18 cellular contexts compared by ENCODE assay signal in the genomic region with DNA sequence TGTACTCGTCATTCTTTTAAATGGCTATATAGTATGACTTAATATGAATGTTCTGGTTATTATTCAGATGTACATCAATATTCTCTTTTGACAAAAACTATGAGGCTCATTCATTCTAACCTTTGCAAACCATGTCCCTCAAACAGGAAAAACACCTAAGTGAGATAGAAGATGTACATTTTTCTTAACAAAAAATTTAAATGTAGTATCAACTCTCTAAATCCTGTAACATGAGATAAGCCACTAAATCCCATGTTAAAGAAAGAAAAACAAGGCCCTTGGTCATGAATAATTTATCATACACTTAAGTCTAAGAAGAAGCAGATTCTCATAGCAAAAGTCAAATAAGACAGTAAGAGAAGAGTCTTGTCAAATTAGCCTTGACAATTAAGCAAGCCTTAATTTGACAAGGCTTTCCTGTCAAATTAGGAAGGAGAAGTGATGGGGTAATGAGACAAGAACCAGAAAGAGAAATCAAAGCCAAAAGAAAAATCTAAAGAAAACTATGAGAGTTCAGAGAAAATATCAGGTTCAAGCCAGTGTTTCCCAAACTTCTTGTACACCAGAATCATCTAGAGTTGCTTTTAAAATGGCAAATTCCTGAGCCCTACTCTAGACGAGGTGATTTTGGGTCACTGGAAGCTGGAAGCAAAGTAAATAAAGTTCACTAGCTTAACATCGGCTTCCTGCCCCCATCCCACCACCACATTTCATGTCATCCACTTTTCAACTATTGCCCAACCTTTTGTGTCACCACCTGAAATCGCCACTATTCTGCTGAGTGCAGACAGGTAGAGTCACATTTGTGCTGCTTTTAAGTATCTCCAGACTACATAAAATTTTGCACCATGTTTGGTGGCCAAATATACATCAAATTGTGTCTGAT.
DNase-seq lines count a peak whose midpoint lies in the region; ATAC-seq, FAIRE-seq and TF ChIP-seq lines count a peak whose summit lies in the region.
"Had no signal": no experiment of that assay in that cellular context is flagged by ENCODE, and none has a peak within 500 bp of the region (broad histone marks: within the 10 kb centered on the region; RNA-seq: fewer than 3 reads in every experiment).

No MANE protein-coding gene starts in this region.

- peaks cover 10% of the 10 kb centered on the region for H4K20me1 ChIP-seq in astrocyte (ENCODE audit: insufficient read depth, low read length)

- H3K4me1 ChIP-seq in HUES48 (ENCODE audit: control insufficient read depth, insufficient read depth, low read length), result peaks cover 51% of the 10 kb centered on the region
- peaks cover 55% of the 10 kb centered on the region for H3K4me1 ChIP-seq in astrocyte (ENCODE audit: insufficient read depth, low read length)

- ATAC-seq in activated naive CD8-positive, alpha-beta T cell treated with anti-CD3 and anti-CD28 coated beads, Interleukin-2, amount 50 U/mL, for 24 hours, result no peak
- ATAC-seq: activated CD8-positive, alpha-beta memory T cell treated with anti-CD3 and anti-CD28 coated beads, Interleukin-2, amount 10 ng/mL, durations not matched to agents 7 days and 5 days had no signal

- no peaks in the 10 kb centered on the region for H3K27me3 Mint-ChIP-seq in astrocyte (ENCODE audit: low read depth, unreplicated experiment)
- no peaks in the 10 kb centered on the region for H3K27me3 Mint-ChIP-seq in nephron progenitor cell (ENCODE audit: low read depth, poor library complexity)
- no peaks in the 10 kb centered on the region for H3K27me3 Mint-ChIP-seq in activated naive CD8-positive, alpha-beta T cell treated with anti-CD3 and anti-CD28 coated beads, Interleukin-2, amount 50 U/mL, for 24 hours
- H3K27me3 Mint-ChIP-seq: B cell had no signal

- H3K9me3 Mint-ChIP-seq in astrocyte (ENCODE audit: unreplicated experiment), result no peaks in the 10 kb centered on the region
- no peaks in the 10 kb centered on the region for H3K9me3 Mint-ChIP-seq in nephron progenitor cell
- no peaks in the 10 kb centered on the region for H3K9me3 Mint-ChIP-seq in activated naive CD8-positive, alpha-beta T cell treated with anti-CD3 and anti-CD28 coated beads, Interleukin-2, amount 50 U/mL, for 24 hours

- H3K9me3 ChIP-seq in HUES48 (ENCODE audit: control insufficient read depth, insufficient read depth, low read length) (no peaks in the 10 kb centered on the region), astrocyte (ENCODE audit: insufficient read depth, low read depth, low read length) (no peaks in the 10 kb centered on the region)
- H3K9me3 ChIP-seq: ovary had no signal

- H3K27ac ChIP-seq in HUES48 (ENCODE audit: low read depth, low read length) (peak overlapping the region; percentile 80), astrocyte (ENCODE audit: low read depth, low read length) (peak overlapping the region; percentile 92)
- H3K27ac ChIP-seq: ovary, skin epidermis had no signal

- DNase-seq in EH (ENCODE audit: low read depth) (peak; percentile 51), astrocyte (ENCODE audit: low read depth) (no peak), nephron progenitor cell (no peak), COR-L47 (lab: John Stamatoyannopoulos, UW) (no peak), NCI-H82 (lab: John Stamatoyannopoulos, UW) (no peak)
- no peak for DNase-seq in stimulated activated CD8-positive, alpha-beta memory T cell treated with anti-CD3 and anti-CD28 coated beads, Interleukin-4, amount 100 ng/mL, for 48 hours
- DNase-seq in activated naive CD8-positive, alpha-beta T cell treated with anti-CD3 and anti-CD28 coated beads, Interleukin-2, amount 50 U/mL, for 24 hours, result no peak
- DNase-seq: activated CD8-positive, alpha-beta memory T cell treated with anti-CD3 and anti-CD28 coated beads, Interleukin-2, amount 10 ng/mL, durations not matched to agents 7 days and 5 days; activated effector memory CD4-positive, alpha-beta T cell treated with Interleukin-2 at 50 U/mL for 16 hours; amygdala; hippocampal formation; NCI-H146; NCI-H510A; ovary had no signal

- H3K4me1 Mint-ChIP-seq in astrocyte (ENCODE audit: low read depth, unreplicated experiment) (peaks cover 69% of the 10 kb centered on the region), nephron progenitor cell (peaks cover 55% of the 10 kb centered on the region)
- H3K4me1 Mint-ChIP-seq in activated naive CD8-positive, alpha-beta T cell treated with anti-CD3 and anti-CD28 coated beads, Interleukin-2, amount 50 U/mL, for 24 hours, result no peaks in the 10 kb centered on the region
- H3K4me1 Mint-ChIP-seq: activated CD8-positive, alpha-beta memory T cell treated with anti-CD3 and anti-CD28 coated beads, Interleukin-2, amount 10 ng/mL, durations not matched to agents 7 days and 5 days; B cell had no signal

- H3K36me3 Mint-ChIP-seq in astrocyte (ENCODE audit: low read depth, unreplicated experiment) (peaks cover 3% of the 10 kb centered on the region), nephron progenitor cell (ENCODE audit: low read depth) (peaks cover 49% of the 10 kb centered on the region)
- no peaks in the 10 kb centered on the region for H3K36me3 Mint-ChIP-seq in activated naive CD8-positive, alpha-beta T cell treated with anti-CD3 and anti-CD28 coated beads, Interleukin-2, amount 50 U/mL, for 24 hours (ENCODE audit: low read depth)
- H3K36me3 Mint-ChIP-seq: activated CD8-positive, alpha-beta memory T cell treated with anti-CD3 and anti-CD28 coated beads, Interleukin-2, amount 10 ng/mL, durations not matched to agents 7 days and 5 days had no signal

- H3K4me3 Mint-ChIP-seq in astrocyte (ENCODE audit: unreplicated experiment), result no peak overlapping the region
- H3K4me3 Mint-ChIP-seq in nephron progenitor cell, result no peak overlapping the region
- no peak overlapping the region for H3K4me3 Mint-ChIP-seq in activated naive CD8-positive, alpha-beta T cell treated with anti-CD3 and anti-CD28 coated beads, Interleukin-2, amount 50 U/mL, for 24 hours
- H3K4me3 Mint-ChIP-seq: activated CD8-positive, alpha-beta memory T cell treated with anti-CD3 and anti-CD28 coated beads, Interleukin-2, amount 10 ng/mL, durations not matched to agents 7 days and 5 days; B cell had no signal

- TF ChIP-seq CTCF in astrocyte (IDR thresholded peaks at IDR 0.05; ENCODE audit: insufficient read depth, low read depth, low read length) (no peak), nephron progenitor cell (IDR thresholded peaks at IDR 0.05) (no peak)

- FAIRE-seq in astrocyte (lab: Jason Lieb, UNC), result no peak
- FAIRE-seq: endometrium had no signal

- no peaks in the 10 kb centered on the region for H3K27me3 ChIP-seq in HUES48 (ENCODE audit: control insufficient read depth, insufficient read depth, low read length)
- H3K27me3 ChIP-seq in astrocyte (ENCODE audit: insufficient read depth, low read length), result no peaks in the 10 kb centered on the region
- H3K27me3 ChIP-seq: ovary had no signal

- peaks cover 55% of the 10 kb centered on the region for H3K79me2 ChIP-seq in astrocyte (ENCODE audit: insufficient read depth, low read length)

- H3K9ac ChIP-seq in HUES48 (ENCODE audit: low read depth, low read length) (no peak overlapping the region), astrocyte (ENCODE audit: low read length) (peak overlapping the region; percentile 79)

- H3K27ac Mint-ChIP-seq in astrocyte (ENCODE audit: unreplicated experiment), result peak overlapping the region; percentile 92
- peak overlapping the region; percentile 30 for H3K27ac Mint-ChIP-seq in nephron progenitor cell
- H3K27ac Mint-ChIP-seq in activated naive CD8-positive, alpha-beta T cell treated with anti-CD3 and anti-CD28 coated beads, Interleukin-2, amount 50 U/mL, for 24 hours, result no peak overlapping the region
- H3K27ac Mint-ChIP-seq: activated CD8-positive, alpha-beta memory T cell treated with anti-CD3 and anti-CD28 coated beads, Interleukin-2, amount 10 ng/mL, durations not matched to agents 7 days and 5 days; B cell had no signal

- H3K4me3 ChIP-seq in HUES48 (ENCODE audit: low read depth, low read length) (no peak overlapping the region), astrocyte (ENCODE audit: insufficient read depth, low read depth, low read length) (no peak overlapping the region)
- H3K4me3 ChIP-seq: ovary, skin epidermis had no signal

- H2AFZ ChIP-seq in astrocyte (ENCODE audit: low read depth, low read length), result no peak overlapping the region

- peak overlapping the region; percentile 78 for H3K4me2 ChIP-seq in astrocyte (ENCODE audit: low read length)

- H3K36me3 ChIP-seq in HUES48 (ENCODE audit: control insufficient read depth, insufficient read depth, low read length) (no peaks in the 10 kb centered on the region), astrocyte (ENCODE audit: insufficient read depth, low read length) (peaks cover 13% of the 10 kb centered on the region)
- H3K36me3 ChIP-seq: ovary had no signal
